In the genomic region with DNA sequence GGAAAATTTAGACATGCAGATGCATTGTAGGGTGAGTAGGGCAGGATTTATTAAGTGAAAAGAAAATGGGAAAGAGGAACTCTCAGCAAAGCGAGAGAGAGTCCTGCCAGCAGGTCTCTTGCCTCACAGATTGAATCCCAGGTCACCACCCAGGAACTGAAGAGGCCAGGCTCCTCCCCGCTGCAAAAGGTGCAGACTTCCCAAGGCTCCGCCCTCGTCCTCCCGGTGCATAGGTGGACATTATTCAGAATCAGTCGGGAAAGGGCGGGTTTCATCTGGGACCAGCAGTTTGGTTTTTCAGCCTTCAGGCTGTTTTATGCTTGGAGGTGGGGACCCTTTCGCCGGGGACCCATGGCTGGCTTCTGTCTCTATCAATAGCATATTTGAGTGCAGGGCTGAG, we compare ENCODE assay signal across 31 cellular contexts.
"Had no signal": no experiment of that assay in that cellular context is flagged by ENCODE, and none has a peak within 500 bp of the region (broad histone marks: within the 10 kb centered on the region; RNA-seq: fewer than 3 reads in every experiment).

No MANE protein-coding gene starts in this region.

- H2AFZ ChIP-seq: hepatocyte, parathyroid adenoma had no signal

- H3K27ac Mint-ChIP-seq: activated CD4-positive, alpha-beta memory T cell treated with anti-CD3 and anti-CD28 coated beads for 36 hours; activated CD4-positive, alpha-beta T cell treated with anti-CD3 and anti-CD28 coated beads, Interleukin-2, amount 10 ng/mL, durations not matched to agents 24 days and 14 days; activated T-cell treated with anti-CD3 and anti-CD28 coated beads, Interleukin-2, amount 50 U/mL, for 24 hours; activated T-helper 17 cell treated with anti-CD3 and anti-CD28 coated beads, Interleukin-2, amount 50 U/mL, for 72 hours; effector memory CD8-positive, alpha-beta T cell; immature natural killer cell; naive thymus-derived CD4-positive, alpha-beta T cell; stimulated activated memory B cell treated with anti-CD40 and anti-IgM and Interleukin-4, amounts not matched to agents 10 μg/mL and 1 μg/mL and 100 μg/mL, for 72 hours had no signal

- H3K4me1 Mint-ChIP-seq: activated CD4-positive, alpha-beta T cell treated with anti-CD3 and anti-CD28 coated beads, Interleukin-2, amount 10 ng/mL, durations not matched to agents 24 days and 14 days; activated T-helper 17 cell treated with anti-CD3 and anti-CD28 coated beads, Interleukin-2, amount 50 U/mL, for 72 hours; immature natural killer cell; naive thymus-derived CD4-positive, alpha-beta T cell; stimulated activated memory B cell treated with anti-CD40 and anti-IgM and Interleukin-4, amounts not matched to agents 10 μg/mL and 1 μg/mL and 100 μg/mL, for 72 hours; stimulated activated naive CD8-positive, alpha-beta T cell treated with anti-CD3 and anti-CD28 coated beads, Interleukin-15, amount 100 ng/mL, for 72 hours had no signal

- ATAC-seq: activated CD4-positive, CD25-positive, alpha-beta regulatory T cell treated with anti-CD3 and anti-CD28 coated beads, Interleukin-2, amount 50 U/mL, for 24 hours; activated T-helper 17 cell treated with anti-CD3 and anti-CD28 coated beads, Interleukin-2, amount 50 U/mL, for 72 hours; effector memory CD8-positive, alpha-beta T cell; gastroesophageal sphincter; naive thymus-derived CD4-positive, alpha-beta T cell; psoas muscle; stimulated activated memory B cell treated with anti-CD40 and anti-IgM and Interleukin-4, amounts not matched to agents 10 μg/mL and 1 μg/mL and 100 μg/mL, for 72 hours; stimulated activated naive CD8-positive, alpha-beta T cell treated with anti-CD3 and anti-CD28 coated beads, Interleukin-15, amount 100 ng/mL, for 72 hours had no signal

- H3K9me3 Mint-ChIP-seq: activated T-cell treated with anti-CD3 and anti-CD28 coated beads, Interleukin-2, amount 50 U/mL, for 24 hours; activated T-helper 17 cell treated with anti-CD3 and anti-CD28 coated beads, Interleukin-2, amount 50 U/mL, for 72 hours had no signal

- H3K36me3 Mint-ChIP-seq: activated CD4-positive, alpha-beta memory T cell treated with anti-CD3 and anti-CD28 coated beads for 36 hours; immature natural killer cell had no signal

- H3K27me3 ChIP-seq: brain microvascular endothelial cell, gastroesophageal sphincter, hepatocyte, sigmoid colon, upper lobe of left lung, vagina had no signal

- H3K4me2 ChIP-seq: hepatocyte, smooth muscle cell had no signal

- H3K27me3 Mint-ChIP-seq: activated CD4-positive, alpha-beta T cell treated with anti-CD3 and anti-CD28 coated beads, Interleukin-2, amount 10 ng/mL, durations not matched to agents 24 days and 14 days; effector memory CD8-positive, alpha-beta T cell; stimulated activated memory B cell treated with anti-CD40 and anti-IgM and Interleukin-4, amounts not matched to agents 10 μg/mL and 1 μg/mL and 100 μg/mL, for 72 hours; stimulated activated naive CD8-positive, alpha-beta T cell treated with anti-CD3 and anti-CD28 coated beads, Interleukin-15, amount 100 ng/mL, for 72 hours had no signal

- H3K4me3 ChIP-seq: gastroesophageal sphincter, hepatocyte, psoas muscle, sigmoid colon, smooth muscle cell, upper lobe of left lung, vagina had no signal

- H3K4me1 ChIP-seq: gastroesophageal sphincter, parathyroid adenoma, psoas muscle, sigmoid colon, upper lobe of left lung, vagina had no signal

- H3K36me3 ChIP-seq: brain microvascular endothelial cell, gastroesophageal sphincter, sigmoid colon, upper lobe of left lung, vagina had no signal

- H3K9me3 ChIP-seq: gastroesophageal sphincter, psoas muscle, sigmoid colon, upper lobe of left lung, vagina had no signal

- DNase-seq: activated CD4-positive, alpha-beta memory T cell treated with anti-CD3 and anti-CD28 coated beads for 36 hours; activated CD4-positive, alpha-beta T cell treated with anti-CD3 and anti-CD28 coated beads, Interleukin-2, amount 10 ng/mL, durations not matched to agents 24 days and 14 days; activated CD8-positive, alpha-beta memory T cell treated with anti-CD3 and anti-CD28 coated beads, Interleukin-2, amount 50 U/mL, for 48 hours; activated gamma-delta T cell treated with Interleukin-2 at 50 U/mL for 16 hours; activated naive CD4-positive, alpha-beta T cell treated with anti-CD3 and anti-CD28 coated beads, Interleukin-2, amount 50 U/mL, for 16 hours; activated T-cell treated with anti-CD3 and anti-CD28 coated beads, Interleukin-2, amount 50 U/mL, for 24 hours; amniotic stem cell; brain microvascular endothelial cell; cortex of kidney; effector memory CD8-positive, alpha-beta T cell; immature natural killer cell; midbrain; naive thymus-derived CD4-positive, alpha-beta T cell; occipital lobe; psoas muscle; sigmoid colon; stimulated activated CD4-positive, alpha-beta T cell treated with anti-CD3 and anti-CD28 coated beads, Interleukin-1b, Interleukin-23, amount 100 ng/mL, for 48 hours; stimulated activated CD4-positive, alpha-beta T cell treated with anti-CD3 and anti-CD28 coated beads, Interleukin-4, amount 100 ng/mL, for 4 hours; stimulated activated CD8-positive, alpha-beta memory T cell treated with anti-CD3 and anti-CD28 coated beads, Interleukin-4, amount 100 ng/mL, for 48 hours; stimulated activated naive CD8-positive, alpha-beta T cell treated with anti-CD3 and anti-CD28 coated beads, Interleukin-15, amount 100 ng/mL, for 72 hours; substantia nigra; upper lobe of left lung had no signal

- H3K79me2 ChIP-seq: hepatocyte, parathyroid adenoma had no signal

- H3K27ac ChIP-seq: brain microvascular endothelial cell, gastroesophageal sphincter, hepatocyte, parathyroid adenoma, psoas muscle, sigmoid colon, upper lobe of left lung, vagina, VCaP had no signal

- H3K4me3 Mint-ChIP-seq: activated CD4-positive, alpha-beta memory T cell treated with anti-CD3 and anti-CD28 coated beads for 36 hours; activated CD4-positive, alpha-beta T cell treated with anti-CD3 and anti-CD28 coated beads, Interleukin-2, amount 10 ng/mL, durations not matched to agents 24 days and 14 days; activated T-cell treated with anti-CD3 and anti-CD28 coated beads, Interleukin-2, amount 50 U/mL, for 24 hours; activated T-helper 17 cell treated with anti-CD3 and anti-CD28 coated beads, Interleukin-2, amount 50 U/mL, for 72 hours; effector memory CD8-positive, alpha-beta T cell; immature natural killer cell; naive thymus-derived CD4-positive, alpha-beta T cell; stimulated activated memory B cell treated with anti-CD40 and anti-IgM and Interleukin-4, amounts not matched to agents 10 μg/mL and 1 μg/mL and 100 μg/mL, for 72 hours; stimulated activated naive CD8-positive, alpha-beta T cell treated with anti-CD3 and anti-CD28 coated beads, Interleukin-15, amount 100 ng/mL, for 72 hours had no signal

- H3K9ac ChIP-seq: parathyroid adenoma had no signal
